30 cellular contexts compared by ENCODE assay signal in the genomic region with DNA sequence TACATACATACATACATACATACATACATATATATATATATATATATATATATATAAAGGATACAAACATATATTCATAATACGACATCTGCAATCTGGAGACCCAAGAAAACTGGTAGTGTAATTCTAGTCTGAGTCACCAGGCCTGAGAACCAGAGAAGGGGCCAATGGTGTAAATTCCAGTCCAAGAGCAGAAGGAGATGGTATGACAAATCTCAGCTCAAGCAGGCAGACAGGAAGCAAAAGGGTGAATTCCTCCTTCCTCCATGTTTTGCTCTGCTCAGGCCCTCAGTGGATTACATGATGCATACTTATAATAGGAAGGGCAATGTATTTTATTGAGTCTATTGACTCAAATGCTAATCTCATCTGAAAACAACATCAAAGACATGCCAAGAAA.
"Had no signal": no experiment of that assay in that cellular context is flagged by ENCODE, and none has a peak within 500 bp of the region (broad histone marks: within the 10 kb centered on the region; RNA-seq: fewer than 3 reads in every experiment).

No MANE protein-coding gene starts in this region.

- H3K36me3 ChIP-seq: colonic mucosa, gastroesophageal sphincter, heart right ventricle, lower lobe of right lung, prostate gland, sigmoid colon, tibial artery had no signal

- H3K4me3 Mint-ChIP-seq: dendritic cell treated with granulocyte-macrophage colony-stimulating factor and Interleukin-4, amounts not matched to agents 40 ng/mL and 50 ng/mL, for 4 days; endodermal cell; mesothelial cell of epicardium; naive thymus-derived CD4-positive, alpha-beta T cell; nephron; stimulated activated memory B cell treated with anti-CD40 and anti-IgM and Interleukin-4, amounts not matched to agents 10 μg/mL and 1 μg/mL and 100 μg/mL, for 72 hours; type B pancreatic cell had no signal

- H3K4me3 ChIP-seq: colonic mucosa, gastroesophageal sphincter, heart right ventricle, lower lobe of right lung, mucosa of descending colon, prostate gland, sigmoid colon, testis, tibial artery had no signal

- H3K27ac Mint-ChIP-seq: dendritic cell treated with granulocyte-macrophage colony-stimulating factor and Interleukin-4, amounts not matched to agents 40 ng/mL and 50 ng/mL, for 4 days; endodermal cell; naive thymus-derived CD4-positive, alpha-beta T cell; nephron; stimulated activated memory B cell treated with anti-CD40 and anti-IgM and Interleukin-4, amounts not matched to agents 10 μg/mL and 1 μg/mL and 100 μg/mL, for 72 hours; type B pancreatic cell had no signal

- H3K9me3 ChIP-seq: colonic mucosa, gastroesophageal sphincter, lower lobe of right lung, prostate gland, sigmoid colon, testis, tibial artery had no signal

- DNase-seq: colonic mucosa; effector CD8-positive, alpha-beta T cell; endodermal cell; foreskin keratinocyte; heart right ventricle; hippocampal formation; islet precursor cell; kidney glomerular epithelial cell; left ventricle myocardium superior; lower lobe of right lung; mucosa of descending colon; naive thymus-derived CD4-positive, alpha-beta T cell; nucleus accumbens; right cardiac atrium; sigmoid colon; stimulated activated CD4-positive, alpha-beta T cell treated with anti-CD3 and anti-CD28 coated beads, Interleukin-2, amount 100 ng/mL, for 24 hours; stimulated activated CD4-positive, alpha-beta T cell treated with anti-CD3 and anti-CD28 coated beads, Interleukin-4, amount 100 ng/mL, for 4 hours; stimulated activated naive CD8-positive, alpha-beta T cell treated with anti-CD3 and anti-CD28 coated beads, Interleukin-15, Interleukin-2, amounts not matched to agents 100 U/mL and 50 U/mL, for 24 hours; substantia nigra; testis; tibial artery had no signal

- H3K36me3 Mint-ChIP-seq: mesothelial cell of epicardium; stimulated activated memory B cell treated with anti-CD40 and anti-IgM and Interleukin-4, amounts not matched to agents 10 μg/mL and 1 μg/mL and 100 μg/mL, for 72 hours; type B pancreatic cell had no signal

- H3K27ac ChIP-seq: colonic mucosa, epithelial cell of prostate, foreskin keratinocyte, gastroesophageal sphincter, heart right ventricle, lower lobe of right lung, prostate gland, sigmoid colon, testis, tibial artery had no signal

- H3K27me3 ChIP-seq: colonic mucosa, foreskin keratinocyte, gastroesophageal sphincter, heart right ventricle, sigmoid colon, testis, tibial artery had no signal

- H3K27me3 Mint-ChIP-seq: dendritic cell treated with granulocyte-macrophage colony-stimulating factor and Interleukin-4, amounts not matched to agents 40 ng/mL and 50 ng/mL, for 4 days; naive thymus-derived CD4-positive, alpha-beta T cell; stimulated activated memory B cell treated with anti-CD40 and anti-IgM and Interleukin-4, amounts not matched to agents 10 μg/mL and 1 μg/mL and 100 μg/mL, for 72 hours; type B pancreatic cell had no signal

- ATAC-seq: esophagus mucosa; foreskin keratinocyte; gastroesophageal sphincter; heart right ventricle; left ventricle myocardium superior; lower lobe of right lung; mucosa of descending colon; naive thymus-derived CD4-positive, alpha-beta T cell; right cardiac atrium; stimulated activated memory B cell treated with anti-CD40 and anti-IgM and Interleukin-4, amounts not matched to agents 10 μg/mL and 1 μg/mL and 100 μg/mL, for 72 hours; stimulated activated naive CD8-positive, alpha-beta T cell treated with anti-CD3 and anti-CD28 coated beads, Interleukin-15, Interleukin-2, amounts not matched to agents 100 U/mL and 50 U/mL, for 24 hours had no signal

- H3K4me1 Mint-ChIP-seq: naive thymus-derived CD4-positive, alpha-beta T cell; stimulated activated memory B cell treated with anti-CD40 and anti-IgM and Interleukin-4, amounts not matched to agents 10 μg/mL and 1 μg/mL and 100 μg/mL, for 72 hours had no signal

- H3K4me1 ChIP-seq: colonic mucosa, foreskin keratinocyte, gastroesophageal sphincter, heart right ventricle, lower lobe of right lung, prostate gland, sigmoid colon, testis, tibial artery had no signal
